Comparison of ENCODE assay signal across 1 cellular context in genomic region chr1:192516776-192517297, GRCh38.
TF ChIP-seq lines count a peak whose summit lies in the region.

No MANE protein-coding gene starts in this region.

TF ChIP-seq in GM12878, 131 proteins besides CTCF, POLR2A, EP300 and RAD21 (continued from another document):
- peak; percentile 91 for TF ChIP-seq CUX1 (IDR thresholded peaks at IDR 0.05; ENCODE audit: insufficient replicate concordance, low read depth, low read length)
- peak; percentile 83 for TF ChIP-seq JUND (IDR thresholded peaks at IDR 0.05; ENCODE audit: low read depth, low read length)
- TF ChIP-seq SMAD5 (IDR thresholded peaks at IDR 0.05; ENCODE audit: low read depth), result no peak
- no peak for TF ChIP-seq RB1 (IDR thresholded peaks at IDR 0.05; ENCODE audit: borderline replicate concordance)
- TF ChIP-seq ZBTB33 (IDR thresholded peaks at IDR 0.05), result no peak
- TF ChIP-seq RBBP5 (conservative IDR thresholded peaks at IDR 0.05), result no peak
- no peak for TF ChIP-seq E4F1 (IDR thresholded peaks at IDR 0.05; ENCODE audit: borderline replicate concordance, partially characterized antibody)
- TF ChIP-seq PBX3 (IDR thresholded peaks at IDR 0.05; ENCODE audit: insufficient replicate concordance, low read depth, low read length), result peak; percentile 71
- peak; percentile 100 for TF ChIP-seq SKIL (IDR thresholded peaks at IDR 0.05; ENCODE audit: low read depth, poor library complexity, severe bottlenecking)
- 0 out of 2 replicates have a peak, but pooled peaks have one; percentile 14 for TF ChIP-seq SMARCA5 (IDR thresholded peaks at IDR 0.05)
- TF ChIP-seq TBL1XR1 (IDR thresholded peaks at IDR 0.05; ENCODE audit: low read depth, low read length), result peak; percentile 98
- TF ChIP-seq CBX5 (IDR thresholded peaks at IDR 0.05; ENCODE audit: low read depth), result peak; percentile 82; the same call in 1 of the 2 replicates
- peak; percentile 96 for TF ChIP-seq RELB (IDR thresholded peaks at IDR 0.05; ENCODE audit: low read depth)
- TF ChIP-seq BCLAF1 (IDR thresholded peaks at IDR 0.05), result no peak
- 0 out of 2 replicates have a peak, but pooled peaks have one; percentile 73 for TF ChIP-seq ZNF24 (IDR thresholded peaks at IDR 0.05)
- TF ChIP-seq NBN (IDR thresholded peaks at IDR 0.05), result peak; percentile 96
